Comparison of ENCODE assay signal across 8 cellular contexts in genomic region chr12:49059063-49059384, GRCh38. TPM values are rescaled to one million over a fixed set of nuclear protein-coding genes. Genes with fewer than 3 reads are reported as not detected.
DNase-seq lines count a peak whose midpoint lies in the region; ATAC-seq and TF ChIP-seq lines count a peak whose summit lies in the region.

No MANE protein-coding gene starts in this region.

- no peaks in the 10 kb centered on the region for H3K27me3 ChIP-seq in H7 (ENCODE audit: control insufficient read depth, insufficient read depth, low read length)
- no peaks in the 10 kb centered on the region for H3K27me3 ChIP-seq in WERI-Rb-1 (ENCODE audit: insufficient read depth, low read depth, severe bottlenecking)

- no peak for ATAC-seq in GM18502 (IDR thresholded peaks at IDR 0.05; ENCODE audit: poor library complexity, unreplicated experiment)
- ATAC-seq in HG03095 (IDR thresholded peaks at IDR 0.05; ENCODE audit: unreplicated experiment) = no peak

- H3K36me3 ChIP-seq in H7 (replicated peaks; ENCODE audit: control insufficient read depth, insufficient read depth, low read length) (peaks cover 10% of the 10 kb centered on the region), WERI-Rb-1 (peaks cover 43% of the 10 kb centered on the region)

- peak overlapping the region; percentile 100 for H3K27ac ChIP-seq in WERI-Rb-1
- peak overlapping the region; percentile 96 to 100 (median 99) for H3K27ac ChIP-seq in skin epidermis

- DNase-seq in H7 (peak; percentile 47), WERI-Rb-1 (no peak), glomerular visceral epithelial cell (ENCODE audit: extremely low spot score) (peak; percentile 8), T1000 (lab: John Stamatoyannopoulos, UW) (no peak), NCI-H748 treated with DMSO at 0.1 percent for 48 hours (lab: John Stamatoyannopoulos, UW) (no peak)

- H3K4me3 ChIP-seq in H7 (ENCODE audit: insufficient read depth, low read depth, low read length) = peak overlapping the region; percentile 88
- peak overlapping the region; percentile 93 for H3K4me3 ChIP-seq in WERI-Rb-1 (ENCODE audit: low read depth, low read length)
- peak overlapping the region; percentile 76 to 97 (median 93) for H3K4me3 ChIP-seq in skin epidermis

- H3K9me3 ChIP-seq in WERI-Rb-1 (ENCODE audit: severe bottlenecking) = no peaks in the 10 kb centered on the region

- TF ChIP-seq CTCF in WERI-Rb-1 (IDR thresholded peaks at IDR 0.05; ENCODE audit: low read depth, low read length) = no peak

RNA-seq across cellular contexts. Expression of gene KMT2D, which starts 1.6 kb away (rescaled TPM):
- 16.2 and 20.8 TPM in 2 replicates for total RNA-seq in H7 (2014; rRNA removed; shearing (Covaris generic))

RNA-seq across cellular contexts. Expression of gene RHEBL1, which starts 10.8 kb away (rescaled TPM):
- 5.5 and 7.1 TPM in 2 replicates for total RNA-seq in H7 (2014; rRNA removed; shearing (Covaris generic))

RNA-seq across cellular contexts. Expression of gene DHH, which starts 35.6 kb away (rescaled TPM):
- total RNA-seq in H7 (2014; rRNA removed; shearing (Covaris generic)) = not detected in 2 replicates

RNA-seq across cellular contexts. Expression of gene PRKAG1, which starts 40.4 kb away (rescaled TPM):
- 44.2 and 51.1 TPM in 2 replicates for total RNA-seq in H7 (2014; rRNA removed; shearing (Covaris generic))

RNA-seq across cellular contexts. Expression of gene LMBR1L, which starts 51.6 kb away (rescaled TPM):
- total RNA-seq in H7 (2014; rRNA removed; shearing (Covaris generic)) = 63.0 and 75.6 TPM in 2 replicates

Comparison
In these comparisons a context has a peak if more than half of its experiments do, and no peak if none do; other contexts are left out.
1. DNase-seq: peak in H7 (single experiment) and glomerular visceral epithelial cell (single experiment); none in WERI-Rb-1 (single experiment), T1000 (single experiment) and NCI-H748 treated with DMSO at 0.1 percent for 48 hours (single experiment).
2. Peak in every context shown above with its lines, with median percentiles within 50 percentile points of each other: H3K4me3 ChIP-seq.